ENCODE assay signal across 8 cellular contexts in genomic region chr10:16545126-16545736, GRCh38. TPM values are rescaled to one million over a fixed set of nuclear protein-coding genes. Genes with fewer than 3 reads are reported as not detected.
DNase-seq lines count a peak whose midpoint lies in the region; ATAC-seq and TF ChIP-seq lines count a peak whose summit lies in the region.

No MANE protein-coding gene starts in this region.

- no peaks in the 10 kb centered on the region for H3K36me3 Mint-ChIP-seq in brain

- DNase-seq in NCI-H510A (lab: John Stamatoyannopoulos, UW) (peak; percentile 3), NCI-H510A treated with DMSO at 0.1 percent for 48 hours (lab: John Stamatoyannopoulos, UW) (no peak), NCI-H1694 (lab: John Stamatoyannopoulos, UW) (peak; percentile 29), left lobe of liver (ENCODE audit: low spot score) (no peak), T1000 (lab: John Stamatoyannopoulos, UW) (no peak)
- no peak for DNase-seq in activated naive CD4-positive, alpha-beta T cell treated with anti-CD3 and anti-CD28 coated beads, Interleukin-2, amount 50 U/mL, for 16 hours

- ATAC-seq in GM21786 (IDR thresholded peaks at IDR 0.05; ENCODE audit: unreplicated experiment) (peak; percentile 69), left lobe of liver (peak; percentile 77)

- H3K27ac Mint-ChIP-seq in brain: peak overlapping the region in 1 of 5 experiments; percentile 0

- H3K4me3 Mint-ChIP-seq in brain: peak overlapping the region in 2 of 5 experiments; percentile 13 to 27

- peaks cover 0 to 5% (median 3%) of the 10 kb centered on the region in 5 experiments for H3K9me3 Mint-ChIP-seq in brain

- H3K27me3 Mint-ChIP-seq in brain: peaks cover 7% of the 10 kb centered on the region

- no peaks in the 10 kb centered on the region for H3K4me1 Mint-ChIP-seq in brain

- TF ChIP-seq CTCF in brain (conservative IDR thresholded peaks at IDR 0.05): peak; percentile 57 to 79

RNA-seq across cellular contexts. Expression of gene C1QL3, which starts 23.6 kb away (rescaled TPM):
- 34.3 TPM for polyA plus RNA-seq in brain (ENCODE audit: insufficient read depth, low read depth, low replicate concordance)
- not detected for total RNA-seq in left lobe of liver

Comparison
In these comparisons a context has a peak if more than half of its experiments do, and no peak if none do; other contexts are left out.
1. DNase-seq: peak in NCI-H510A (single experiment) and NCI-H1694 (single experiment); none in NCI-H510A treated with DMSO at 0.1 percent for 48 hours (single experiment), left lobe of liver (single experiment), T1000 (single experiment) and activated naive CD4-positive, alpha-beta T cell treated with anti-CD3 and anti-CD28 coated beads, Interleukin-2, amount 50 U/mL, for 16 hours (single experiment).